Comparison of ENCODE assay signal across 2 cellular contexts in the genomic region with DNA sequence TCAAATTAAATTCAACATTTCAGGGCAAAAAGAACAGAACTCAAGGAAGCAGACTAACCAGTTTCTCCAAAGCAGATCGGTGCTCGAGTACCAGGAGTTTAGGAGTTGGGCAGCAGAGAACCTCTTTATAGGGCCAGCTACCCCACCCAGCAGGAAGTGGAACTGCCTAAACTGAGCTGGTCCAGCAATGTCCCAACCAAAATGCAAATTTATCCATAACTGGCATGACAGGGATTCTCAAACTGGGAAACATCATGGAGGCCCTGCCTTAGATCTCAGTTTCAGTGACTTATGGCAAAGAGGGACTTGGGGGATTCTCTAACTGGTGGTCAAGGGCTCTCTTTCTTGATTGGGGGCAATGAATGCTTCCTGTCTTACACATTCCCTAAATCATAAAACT.
TF ChIP-seq lines count a peak whose summit lies in the region.

Gene SPRR2B (minus strand): TSS at position 101 of the 400 bp plus-strand sequence. CDS start 772 bp downstream, outside the sequence.

TF ChIP-seq in K562, 482 proteins besides CTCF, POLR2A, EP300 and RAD21:
- TF ChIP-seq NFE2 (IDR thresholded peaks at IDR 0.05; ENCODE audit: low read depth) (no peak), SMAD3 (CRISPR knock-in tag; conservative IDR thresholded peaks at IDR 0.05) (no peak), USF2 (CRISPR knock-in tag; IDR thresholded peaks at IDR 0.05) (no peak), ZNF134 (CRISPR knock-in tag; conservative IDR thresholded peaks at IDR 0.05) (no peak), L3MBTL2 (IDR thresholded peaks at IDR 0.05) (no peak), CBX2 (IDR thresholded peaks at IDR 0.05; ENCODE audit: insufficient read depth, low read length, poor library complexity, severe bottlenecking) (no peak), POLR2G (IDR thresholded peaks at IDR 0.05; ENCODE audit: low read depth, low read length) (no peak)

TF ChIP-seq in H1, 55 proteins besides CTCF, POLR2A, EP300 and RAD21:
- TF ChIP-seq CBX8 (IDR thresholded peaks at IDR 0.05; ENCODE audit: borderline replicate concordance, low read depth, low read length), result no peak
- no peak for TF ChIP-seq TBP (IDR thresholded peaks at IDR 0.05; ENCODE audit: low read depth, low read length)
- TF ChIP-seq SAP30 (IDR thresholded peaks at IDR 0.05; ENCODE audit: insufficient read depth, insufficient replicate concordance, low read length), result no peak
- no peak for TF ChIP-seq SP4 (IDR thresholded peaks at IDR 0.05; ENCODE audit: low read length)
- TF ChIP-seq TEAD4 (IDR thresholded peaks at IDR 0.05; ENCODE audit: low read depth, low read length), result no peak
- TF ChIP-seq JUN (IDR thresholded peaks at IDR 0.05; ENCODE audit: low read depth, low read length), result no peak
